In genomic region chr7:35755711-35756110, GRCh38 we compare ENCODE assay signal across 18 cellular contexts. TPM values are rescaled to one million over a fixed set of nuclear protein-coding genes. Genes with fewer than 3 reads are reported as not detected.
DNase-seq lines count a peak whose midpoint lies in the region; TF ChIP-seq lines count a peak whose summit lies in the region.
"Had no signal": no experiment of that assay in that cellular context is flagged by ENCODE, and none has a peak within 500 bp of the region (broad histone marks: within the 10 kb centered on the region; RNA-seq: fewer than 3 reads in every experiment).

No MANE protein-coding gene starts in this region.

- peak; percentile 47 for DNase-seq in amniotic epithelial cell (ENCODE audit: low read depth)
- DNase-seq in dorsolateral prefrontal cortex: no peak
- peak; percentile 55 for DNase-seq in islet precursor cell
- DNase-seq in smooth muscle cell (lab: John Stamatoyannopoulos, UW; ENCODE audit: unreplicated experiment): no peak
- DNase-seq in cerebellum (ENCODE audit: low spot score): no peak
- DNase-seq in osteoblast (ENCODE audit: insufficient read length, low spot score, missing footprints): no peak
- DNase-seq in amniotic stem cell (lab: John Stamatoyannopoulos, UW): no peak
- DNase-seq: ACHN; Calu3; CD4-positive, alpha-beta T cell; DMS79; KBM-7; NCI-H1092; NCI-H446 treated with DMSO at 0.1 percent for 48 hours; NCI-H774; PC-9; SHP77 had no signal

- H3K36me3 ChIP-seq in smooth muscle cell (ENCODE audit: low read depth) (no peaks in the 10 kb centered on the region), osteoblast (ENCODE audit: insufficient read depth, low read length) (no peaks in the 10 kb centered on the region)

- H3K4me3 ChIP-seq in dorsolateral prefrontal cortex (no peak overlapping the region), smooth muscle cell (no peak overlapping the region), osteoblast (ENCODE audit: insufficient read depth, low read length) (no peak overlapping the region)
- H3K4me3 ChIP-seq: PC-9 had no signal

- H3K79me2 ChIP-seq in smooth muscle cell (ENCODE audit: low read depth) (no peaks in the 10 kb centered on the region), osteoblast (ENCODE audit: insufficient read depth, low read length) (no peaks in the 10 kb centered on the region)

- TF ChIP-seq CTCF in dorsolateral prefrontal cortex (IDR thresholded peaks at IDR 0.05 in 54 of 56, conservative IDR thresholded peaks at IDR 0.05 in 2 of 56; ENCODE audit: low read depth in 1 of 56, partially characterized antibody in 56 of 56): no peak
- TF ChIP-seq CTCF in smooth muscle cell (IDR thresholded peaks at IDR 0.05; ENCODE audit: borderline replicate concordance, insufficient read depth, poor library complexity, severe bottlenecking): no peak
- TF ChIP-seq CTCF in osteoblast (IDR thresholded peaks at IDR 0.05; ENCODE audit: extremely low read depth, low read depth, low read length): no peak

- H3K9ac ChIP-seq in smooth muscle cell (ENCODE audit: low read depth): no peak overlapping the region

- H3K4me1 ChIP-seq in smooth muscle cell (ENCODE audit: low read depth): peaks cover 41% of the 10 kb centered on the region
- H3K4me1 ChIP-seq in osteoblast (ENCODE audit: insufficient read depth, low read length): peaks cover 2% of the 10 kb centered on the region

- intact Hi-C loops in dorsolateral prefrontal cortex (cut with DNase I): loop anchor here in 1 of 2 donors (1.0 kb wide), 1 partner anchor 39 kb away; no protein-coding TSS in a partner anchor

- H3K27me3 ChIP-seq in dorsolateral prefrontal cortex: no peaks in the 10 kb centered on the region
- H3K27me3 ChIP-seq in smooth muscle cell (ENCODE audit: low read depth): no peaks in the 10 kb centered on the region
- no peaks in the 10 kb centered on the region for H3K27me3 ChIP-seq in osteoblast (ENCODE audit: insufficient read depth, low read length)

- H3K4me2 ChIP-seq in smooth muscle cell (peak overlapping the region; percentile 64), osteoblast (ENCODE audit: insufficient read depth, low read length) (no peak overlapping the region)
- H3K4me2 ChIP-seq: PC-9 had no signal

- WGBS in smooth muscle cell (ENCODE audit: low lambda C conversion rate): 41% methylated on average over 3 of the region's 3 CpGs

- H3F3A ChIP-seq in smooth muscle cell (ENCODE audit: low read depth): peaks cover 33% of the 10 kb centered on the region

- H3K27ac ChIP-seq in dorsolateral prefrontal cortex: peak overlapping the region; percentile 14 to 99 (median 94)
- peak overlapping the region; percentile 96 for H3K27ac ChIP-seq in smooth muscle cell (ENCODE audit: low read depth)
- no peak overlapping the region for H3K27ac ChIP-seq in osteoblast (ENCODE audit: low read depth, low read length)
- H3K27ac ChIP-seq: HL-60, PC-9 had no signal

- H3K9me3 ChIP-seq in smooth muscle cell (replicated peaks; ENCODE audit: low read depth) (no peaks in the 10 kb centered on the region), osteoblast (ENCODE audit: low read depth, low read length) (no peaks in the 10 kb centered on the region)

- no peak overlapping the region for H2AFZ ChIP-seq in smooth muscle cell (ENCODE audit: low read depth)
- H2AFZ ChIP-seq in osteoblast (ENCODE audit: low read length): no peak overlapping the region
- H2AFZ ChIP-seq: PC-9 had no signal

- H4K20me1 ChIP-seq in smooth muscle cell (ENCODE audit: low read depth) (no peaks in the 10 kb centered on the region), osteoblast (ENCODE audit: insufficient read depth, low read length) (no peaks in the 10 kb centered on the region)

RNA-seq across cellular contexts. Expression of gene SEPTIN7, which starts 45.1 kb away (rescaled TPM):
- total RNA-seq in dorsolateral prefrontal cortex (1,000 to 10,000 TPM in 1 of 120 experiments, 100 to 1,000 TPM in 119; 401 to 1,012 (median 568) TPM), smooth muscle cell (491 and 585 TPM in 2 replicates), cerebellum (269 TPM), osteoblast (178 and 191 TPM in 2 replicates)
- 446 and 452 TPM in 2 replicates for polyA plus RNA-seq in smooth muscle cell

Comparison
In these comparisons a context has a peak if more than half of its experiments do, and no peak if none do; other contexts are left out.
1. DNase-seq: peak in amniotic epithelial cell (single experiment) and islet precursor cell (single experiment); none in dorsolateral prefrontal cortex (0 of 10), smooth muscle cell (single experiment), cerebellum (single experiment), osteoblast (single experiment) and amniotic stem cell (single experiment).